In the genomic region with DNA sequence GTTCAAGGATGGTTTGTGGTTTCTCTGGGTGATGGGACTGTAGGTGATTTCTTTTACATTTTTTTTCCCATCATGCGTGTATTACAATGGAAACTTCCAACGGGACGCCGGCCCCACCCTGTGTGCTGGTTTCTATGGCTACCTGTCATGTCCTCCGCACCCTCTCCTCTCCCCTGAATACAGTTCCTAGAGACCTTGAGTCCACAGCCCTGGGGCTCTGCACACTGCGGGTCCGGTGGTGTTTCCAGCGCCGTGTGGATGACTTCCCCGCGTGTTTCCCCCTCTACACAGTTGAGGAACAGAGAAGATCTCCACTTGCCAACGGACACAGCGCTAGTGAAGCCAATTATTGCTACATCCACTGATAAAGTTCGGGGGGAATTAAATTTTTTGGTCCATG, we compare ENCODE assay signal across 18 cellular contexts. TPM values are rescaled to one million over a fixed set of nuclear protein-coding genes. Genes with fewer than 3 reads are reported as not detected.
A peak's percentile ranks its signal among the peaks of the same experiment; 100 is the strongest.
DNase-seq lines count a peak whose midpoint lies in the region; TF ChIP-seq lines count a peak whose summit lies in the region.
"Had no signal": no experiment of that assay in that cellular context is flagged by ENCODE, and none has a peak within 500 bp of the region (broad histone marks: within the 10 kb centered on the region; RNA-seq: fewer than 3 reads in every experiment).

No MANE protein-coding gene starts in this region.

- POLR2A ChIA-PET in RWPE1 (lab: Yijun Ruan, JAX; ENCODE audit: low non-redundant PET), result no interaction called here

- TF ChIP-seq POLR2A in stomach (IDR thresholded peaks at IDR 0.05), result no peak

- H3K36me3 ChIP-seq in stomach, result no peaks in the 10 kb centered on the region
- H3K36me3 ChIP-seq: pancreas had no signal

- intact Hi-C loops in stomach (cut with DNase I; ENCODE audit: low total_unique reads), result loop anchor here (10.0 kb wide), 1 partner anchor 88 kb away; no protein-coding TSS in a partner anchor

- no peak for TF ChIP-seq EP300 in stomach (IDR thresholded peaks at IDR 0.05)

- H3K27ac ChIP-seq in RWPE1 (peak overlapping the region; percentile 54; the same call in 1 of the 2 replicates), coronary artery (peak overlapping the region; percentile 62 to 76), stomach (peak overlapping the region in 2 of 5 donors; percentile 44 to 50)
- H3K27ac ChIP-seq: pancreas had no signal

- H3K9me3 ChIP-seq in stomach, result no peaks in the 10 kb centered on the region
- H3K9me3 ChIP-seq: pancreas had no signal

- TF ChIP-seq CTCF in RWPE1 (conservative IDR thresholded peaks at IDR 0.05; ENCODE audit: low read depth) (no peak), coronary artery (IDR thresholded peaks at IDR 0.05) (no peak), stomach (IDR thresholded peaks at IDR 0.05) (no peak), GM20000 (IDR thresholded peaks at IDR 0.05; ENCODE audit: extremely low read depth, missing control alignments) (no peak)

- DNase-seq in RWPE1 (ENCODE audit: low spot score) (no peak), coronary artery (ENCODE audit: low spot score) (peak; percentile 66), mesenteric fat pad (ENCODE audit: low spot score) (peak; percentile 79), stomach (peak; percentile 8), GM20000 (ENCODE audit: low spot score) (no peak)
- DNase-seq in stimulated activated CD4-positive, alpha-beta T cell treated with anti-CD3 and anti-CD28 coated beads, Interleukin-4, amount 100 ng/mL, for 4 hours, result no peak
- no peak for DNase-seq in effector CD8-positive, alpha-beta T cell (lab: John Stamatoyannopoulos, UW)
- no peak for DNase-seq in activated effector memory CD4-positive, alpha-beta T cell treated with anti-CD3 and anti-CD28 coated beads, Interleukin-2, amount 50 U/mL, for 16 hours
- DNase-seq: activated B cell treated with CpG ODN at 0.5 μM for 24 hours; H7; immature natural killer cell; NCI-H1092 treated with DMSO at 0.1 percent for 48 hours; NCI-H2029; NCI-H446 treated with DMSO at 0.1 percent for 48 hours; NK-92 treated with Interleukin-12 subunit alpha and Interleukin-12 subunit beta, amount 100 ng/mL, for 24 hours; stimulated activated naive CD8-positive, alpha-beta T cell treated with anti-CD3 and anti-CD28 coated beads, Interleukin-15, Interleukin-2, amounts not matched to agents 100 U/mL and 50 U/mL, for 24 hours had no signal

- peaks cover 1 to 15% (median 6%) of the 10 kb centered on the region in 4 donors for H3K4me1 ChIP-seq in stomach
- H3K4me1 ChIP-seq: pancreas had no signal

- peaks cover 0 to 5% (median 0%) of the 10 kb centered on the region in 3 donors for H3K27me3 ChIP-seq in stomach
- H3K27me3 ChIP-seq: pancreas had no signal

- 84 to 90% (median 87%) methylated on average over 14 of the region's 14 CpGs for WGBS in stomach, 5 donors

- CTCF ChIA-PET in RWPE1 (lab: Yijun Ruan, JAX), result no interaction called here

- no peak overlapping the region for H3K4me3 ChIP-seq in coronary artery
- no peak overlapping the region for H3K4me3 ChIP-seq in stomach
- H3K4me3 ChIP-seq: GM12878, pancreas had no signal

RNA-seq across cellular contexts. Expression of a gene that starts 39.1 kb away (rescaled TPM):
- total RNA-seq in mesenteric fat pad (88.6 TPM), stomach (100 to 1,000 TPM in 2 of 5 donors, 10 to 100 TPM in 3; 31.4 to 409 (median 93.4) TPM)
- 100 to 1,000 TPM in 1 of 3 donors, 10 to 100 TPM in 2; 34.7 to 109 (median 62.0) TPM for polyA plus RNA-seq in stomach

Comparison
In these comparisons a context has a peak if more than half of its experiments do, and no peak if none do; other contexts are left out.
1. DNase-seq: peak in coronary artery (single experiment), mesenteric fat pad (single experiment) and stomach (single experiment); none in RWPE1 (single experiment), GM20000 (single experiment), stimulated activated CD4-positive, alpha-beta T cell treated with anti-CD3 and anti-CD28 coated beads, Interleukin-4, amount 100 ng/mL, for 4 hours (0 of 2), effector CD8-positive, alpha-beta T cell (single experiment) and activated effector memory CD4-positive, alpha-beta T cell treated with anti-CD3 and anti-CD28 coated beads, Interleukin-2, amount 50 U/mL, for 16 hours (single experiment).